14 cellular contexts compared by ENCODE assay signal in the genomic region with DNA sequence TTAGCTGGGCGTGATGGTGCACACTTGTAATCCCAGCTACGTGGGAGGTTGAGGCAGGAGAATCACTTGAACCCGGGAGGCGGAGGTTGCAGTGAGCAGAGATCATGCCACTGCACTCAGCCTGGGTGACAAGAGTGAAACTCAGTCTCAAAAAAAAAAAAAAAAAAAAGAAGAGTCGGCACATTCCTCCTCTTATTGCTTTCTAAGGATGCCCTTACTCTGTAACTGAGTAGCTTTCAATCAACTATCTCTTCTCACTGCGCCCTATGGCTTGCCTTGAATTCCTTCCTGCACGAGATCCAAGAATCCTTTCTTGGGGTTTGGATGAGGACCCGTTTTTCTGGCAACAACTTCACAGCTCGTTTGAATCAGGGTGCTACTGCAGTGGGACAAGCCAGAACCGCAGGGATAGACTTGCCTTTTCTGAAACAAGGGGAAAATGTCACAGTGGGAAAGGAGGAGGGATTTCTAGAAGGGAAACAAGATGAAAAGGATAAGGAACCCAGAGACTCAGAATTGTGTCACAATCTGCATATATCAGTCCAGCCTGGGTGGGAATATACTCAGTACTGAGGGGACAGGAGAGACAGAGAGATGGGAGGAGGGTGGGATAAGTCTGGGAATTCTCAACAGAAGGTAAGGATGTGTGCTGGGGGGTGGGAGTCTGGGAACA. TPM values are rescaled to one million over a fixed set of nuclear protein-coding genes. Genes with fewer than 3 reads are reported as not detected.
DNase-seq lines count a peak whose midpoint lies in the region; ATAC-seq and TF ChIP-seq lines count a peak whose summit lies in the region.
"Had no signal": no experiment of that assay in that cellular context is flagged by ENCODE, and none has a peak within 500 bp of the region (broad histone marks: within the 10 kb centered on the region; RNA-seq: fewer than 3 reads in every experiment).

No MANE protein-coding gene starts in this region.

- no peaks in the 10 kb centered on the region for H3K9me2 ChIP-seq in MM.1S (replicated peaks; ENCODE audit: insufficient read depth, low read length)

- H3K36me3 ChIP-seq in MM.1S (replicated peaks; ENCODE audit: insufficient read depth, low read length): no peaks in the 10 kb centered on the region

- no peak overlapping the region for H3K9ac ChIP-seq in MM.1S (ENCODE audit: low read length)

- H3K4me1 ChIP-seq in MM.1S (ENCODE audit: low read length): no peaks in the 10 kb centered on the region

- H3K4me1 Mint-ChIP-seq in T-helper 17 cell (peaks cover 6% of the 10 kb centered on the region), progenitor cell of endocrine pancreas (ENCODE audit: low read depth) (peaks cover 39% of the 10 kb centered on the region)

- H4K20me1 ChIP-seq in MM.1S (ENCODE audit: insufficient read depth, low read length): no peaks in the 10 kb centered on the region

- H3K4me3 ChIP-seq in fibroblast of villous mesenchyme (ENCODE audit: low read depth, low read length) (peak overlapping the region; percentile 27), MM.1S (ENCODE audit: low read length) (no peak overlapping the region)

- H2AFZ ChIP-seq in MM.1S (ENCODE audit: low read length): no peak overlapping the region

- H3K79me2 ChIP-seq in MM.1S (ENCODE audit: low read length): no peaks in the 10 kb centered on the region

- H3K36me3 Mint-ChIP-seq in T-helper 17 cell (ENCODE audit: low read depth) (peaks cover 4% of the 10 kb centered on the region), progenitor cell of endocrine pancreas (ENCODE audit: insufficient read depth) (no peaks in the 10 kb centered on the region)
- H3K36me3 Mint-ChIP-seq: naive thymus-derived CD8-positive, alpha-beta T cell had no signal

- TF ChIP-seq CTCF in C4-2B (conservative IDR thresholded peaks at IDR 0.05) (no peak), fibroblast of villous mesenchyme (IDR thresholded peaks at IDR 0.05; ENCODE audit: insufficient read depth, low read depth, low read length) (no peak), progenitor cell of endocrine pancreas (IDR thresholded peaks at IDR 0.05; ENCODE audit: unreplicated experiment) (no peak), MM.1S (IDR thresholded peaks at IDR 0.05; ENCODE audit: low read length) (no peak)

- H3K27ac ChIP-seq in C4-2B (0 out of 2 replicates have a peak overlapping the region, but pooled peaks have one; percentile 9), MM.1S (ENCODE audit: low read length) (no peak overlapping the region)

- DNase-seq in T-helper 17 cell: no peak
- DNase-seq in fibroblast of villous mesenchyme (ENCODE audit: low read depth): no peak
- DNase-seq in progenitor cell of endocrine pancreas (ENCODE audit: low spot score, unreplicated experiment): no peak
- DNase-seq in MM.1S: no peak
- DNase-seq in GM19238 (ENCODE audit: insufficient read length, low spot score): no peak
- DNase-seq: activated CD4-positive, alpha-beta T cell treated with anti-CD3 and anti-CD28 coated beads for 4 hours; activated gamma-delta T cell; CD8-positive, alpha-beta memory T cell; naive thymus-derived CD8-positive, alpha-beta T cell; NCI-H524; stimulated activated naive CD4-positive, alpha-beta T cell treated with Interleukin-2 at 50 U/mL for 16 hours had no signal

- H3K9me3 Mint-ChIP-seq in progenitor cell of endocrine pancreas (ENCODE audit: low read depth): no peaks in the 10 kb centered on the region
- H3K9me3 Mint-ChIP-seq: CD8-positive, alpha-beta memory T cell; naive thymus-derived CD8-positive, alpha-beta T cell had no signal

- peaks cover 8% of the 10 kb centered on the region; the same call in 1 of the 2 replicates for H3K27me3 ChIP-seq in MM.1S (replicated peaks; ENCODE audit: insufficient read depth, low read length)

- peak overlapping the region; percentile 33 for H3K4me3 Mint-ChIP-seq in T-helper 17 cell
- peak overlapping the region; percentile 49 for H3K4me3 Mint-ChIP-seq in progenitor cell of endocrine pancreas (ENCODE audit: low read depth)
- H3K4me3 Mint-ChIP-seq: naive thymus-derived CD8-positive, alpha-beta T cell had no signal

- H3K9me3 ChIP-seq in T-helper 17 cell (ENCODE audit: control insufficient read depth, low read length, poor library complexity, severe bottlenecking) (no peaks in the 10 kb centered on the region), MM.1S (replicated peaks; ENCODE audit: insufficient read depth, low read length) (no peaks in the 10 kb centered on the region)

- ATAC-seq in T-helper 17 cell (no peak), GM19023 (IDR thresholded peaks at IDR 0.05; ENCODE audit: unreplicated experiment) (no peak), GM18511 (IDR thresholded peaks at IDR 0.05; ENCODE audit: unreplicated experiment) (no peak)
- ATAC-seq: naive thymus-derived CD8-positive, alpha-beta T cell had no signal

- no peak overlapping the region for H3K4me2 ChIP-seq in MM.1S (ENCODE audit: low read depth, low read length)

- H3K27ac Mint-ChIP-seq in T-helper 17 cell: no peak overlapping the region
- H3K27ac Mint-ChIP-seq in progenitor cell of endocrine pancreas: peak overlapping the region; percentile 97
- H3K27ac Mint-ChIP-seq: CD8-positive, alpha-beta memory T cell had no signal

- peaks cover 35% of the 10 kb centered on the region for H3K27me3 Mint-ChIP-seq in T-helper 17 cell
- no peaks in the 10 kb centered on the region for H3K27me3 Mint-ChIP-seq in progenitor cell of endocrine pancreas

- no peaks in the 10 kb centered on the region for H3F3A ChIP-seq in MM.1S (ENCODE audit: insufficient read depth, low read length)

RNA-seq across cellular contexts. Expression of a gene that starts 16.1 kb away (rescaled TPM):
- total RNA-seq in T-helper 17 cell (1 to 10 TPM; 6.0 to 8.2 TPM), fibroblast of villous mesenchyme (under 0.01 TPM in 1 of 2 replicates, not detected in the other), progenitor cell of endocrine pancreas (12.4 and 12.5 TPM in 2 replicates)

RNA-seq across cellular contexts. Expression of a gene that starts 29.8 kb away (rescaled TPM):
- total RNA-seq in T-helper 17 cell (10 to 100 TPM; 61.7 to 76.3 TPM), fibroblast of villous mesenchyme (51.9 and 64.3 TPM in 2 replicates), progenitor cell of endocrine pancreas (116 and 129 TPM in 2 replicates)

RNA-seq across cellular contexts. Expression of a gene that starts 43.5 kb away (rescaled TPM):
- 100 to 1,000 TPM; 132 to 145 TPM for total RNA-seq in T-helper 17 cell
- 21.9 and 25.5 TPM in 2 replicates for total RNA-seq in fibroblast of villous mesenchyme
- 21.9 and 22.5 TPM in 2 replicates for total RNA-seq in progenitor cell of endocrine pancreas
